Comparison of ENCODE assay signal across 32 cellular contexts in genomic region chr3:38773528-38773927, GRCh38. TPM values are rescaled to one million over a fixed set of nuclear protein-coding genes. Genes with fewer than 3 reads are reported as not detected.
"Had no signal": no experiment of that assay in that cellular context is flagged by ENCODE, and none has a peak within 500 bp of the region (broad histone marks: within the 10 kb centered on the region; RNA-seq: fewer than 3 reads in every experiment).

No MANE protein-coding gene starts in this region.

- H3K27ac ChIP-seq: ascending aorta, VCaP had no signal

- H3K4me3 ChIP-seq: ascending aorta had no signal

- H3K4me1 ChIP-seq: ascending aorta had no signal

- H3K9me3 ChIP-seq: ascending aorta had no signal

- H3K36me3 ChIP-seq: ascending aorta had no signal

- ATAC-seq: activated CD8-positive, alpha-beta T cell treated with anti-CD3 and anti-CD28 coated beads for 36 hours; activated naive CD8-positive, alpha-beta T cell treated with anti-CD3 and anti-CD28 coated beads, Interleukin-2, amount 50 U/mL, for 24 hours; activated T-cell treated with anti-CD3 and anti-CD28 coated beads, Interleukin-2, amount 50 U/mL, for 4 hours; activated T-cell treated with anti-CD3 and anti-CD28 coated beads, Interleukin-2, amount 50 U/mL, for 72 hours; activated T-helper 17 cell treated with anti-CD3 and anti-CD28 coated beads, Interleukin-2, amount 50 U/mL, for 72 hours had no signal

- DNase-seq: activated B cell treated with CpG ODN at 0.5 μM for 24 hours; activated CD4-positive, alpha-beta memory T cell treated with anti-CD3 and anti-CD28 coated beads for 36 hours; activated CD4-positive, alpha-beta T cell treated with anti-CD3 and anti-CD28 coated beads for 4 hours; activated CD4-positive, alpha-beta T cell treated with anti-CD3 and anti-CD28 coated beads, Interleukin-2, amount 10 ng/mL, durations not matched to agents 24 days and 14 days; activated CD4-positive, alpha-beta T cell treated with anti-CD3 and anti-CD28 coated beads, Interleukin-2, amount 50 U/mL, for 1 hour; activated CD4-positive, alpha-beta T cell treated with anti-CD3 and anti-CD28 coated beads, Interleukin-2, amount 50 U/mL, for 4 hours; activated CD4-positive, CD25-positive, alpha-beta regulatory T cell treated with anti-CD3 and anti-CD28 coated beads, Interleukin-2, amount 50 U/mL, for 72 hours; activated CD8-positive, alpha-beta memory T cell treated with anti-CD3 and anti-CD28 coated beads, Interleukin-2, amount 50 U/mL, for 4 hours; activated CD8-positive, alpha-beta T cell treated with anti-CD3 and anti-CD28 coated beads for 36 hours; activated effector memory CD4-positive, alpha-beta T cell treated with anti-CD3 and anti-CD28 coated beads, Interleukin-2, amount 50 U/mL, for 16 hours; activated gamma-delta T cell treated with Interleukin-2 at 50 U/mL for 16 hours; activated naive CD4-positive, alpha-beta T cell; activated naive CD4-positive, alpha-beta T cell treated with anti-CD3 and anti-CD28 coated beads for 36 hours; activated naive CD8-positive, alpha-beta T cell treated with anti-CD3 and anti-CD28 coated beads, Interleukin-2, amount 10 ng/mL, durations not matched to agents 7 days and 5 days; activated naive CD8-positive, alpha-beta T cell treated with anti-CD3 and anti-CD28 coated beads, Interleukin-2, amount 50 U/mL, for 24 hours; activated T-cell treated with anti-CD3 and anti-CD28 coated beads for 4 hours; activated T-cell treated with anti-CD3 and anti-CD28 coated beads, Interleukin-2, amount 50 U/mL, for 1 hour; activated T-cell treated with anti-CD3 and anti-CD28 coated beads, Interleukin-2, amount 50 U/mL, for 4 hours; activated T-cell treated with anti-CD3 and anti-CD28 coated beads, Interleukin-2, amount 50 U/mL, for 72 hours; amygdala; anterior cingulate cortex; central memory CD4-positive, alpha-beta T cell; T-helper 1 cell; T-helper 2 cell; T-helper 9 cell had no signal

- H3K27me3 ChIP-seq: ascending aorta had no signal

RNA-seq across cellular contexts. Expression of gene SCN10A, which starts 42.5 kb away (rescaled TPM):
- total RNA-seq: activated B cell treated with CpG ODN at 0.5 μM for 24 hours; activated CD4-positive, alpha-beta memory T cell treated with anti-CD3 and anti-CD28 coated beads for 36 hours; activated CD4-positive, alpha-beta T cell treated with anti-CD3 and anti-CD28 coated beads, Interleukin-2, amount 10 ng/mL, durations not matched to agents 24 days and 14 days; activated CD8-positive, alpha-beta memory T cell treated with anti-CD3 and anti-CD28 coated beads for 36 hours; activated CD8-positive, alpha-beta T cell treated with anti-CD3 and anti-CD28 coated beads for 36 hours; activated naive CD4-positive, alpha-beta T cell treated with anti-CD3 and anti-CD28 coated beads for 36 hours; activated naive CD8-positive, alpha-beta T cell treated with anti-CD3 and anti-CD28 coated beads, Interleukin-2, amount 10 ng/mL, durations not matched to agents 7 days and 5 days; activated T-cell treated with anti-CD3 and anti-CD28 coated beads, Interleukin-2, amount 50 U/mL, for 4 hours; activated T-cell treated with anti-CD3 and anti-CD28 coated beads, Interleukin-2, amount 50 U/mL, for 72 hours; activated T-helper 1 cell treated with anti-CD3 and anti-CD28 coated beads, Interleukin-12 subunit alpha, Interleukin-12 subunit beta, Interleukin-2, Interleukin-4 antibody, amounts not matched to agents 30 ng/mL and 10 ng/mL and 1 ng/mL, durations not matched to agents 14 hours and 24 hours and 36 hours; activated T-helper 17 cell treated with anti-CD3 and anti-CD28 coated beads, Interleukin-2, amount 50 U/mL, for 72 hours; ascending aorta; cerebellum had no signal
- polyA plus RNA-seq: adipose tissue had no signal
